ENCODE assay signal across 8 cellular contexts in genomic region chr7:102464577-102465280, GRCh38. TPM values are rescaled to one million over a fixed set of nuclear protein-coding genes. Genes with fewer than 3 reads are reported as not detected.
DNase-seq lines count a peak whose midpoint lies in the region; ATAC-seq and TF ChIP-seq lines count a peak whose summit lies in the region.

ALKBH4 (minus strand) TSS chr7:102464863; CDS start chr7:102464836, 27 bp downstream.
LRWD1 (plus strand) TSS chr7:102464984; CDS start chr7:102465081, 97 bp downstream.

- H3K27me3 ChIP-seq in BE2C = no peaks in the 10 kb centered on the region

- POLR2A ChIA-PET in activated CD4-positive, alpha-beta T cell treated with anti-CD3 and anti-CD28 coated beads for 36 hours (lab: Charles Lee) = no interaction called here

- H3K4me3 ChIP-seq in BE2C (ENCODE audit: low read depth, low read length) (peak within 1 kb of the TSS; percentile 100), choroid plexus epithelial cell (ENCODE audit: low read depth, low read length) (peak within 1 kb of the TSS; percentile 100)

- peaks cover 15% of the 10 kb centered on the region for H3K36me3 ChIP-seq in BE2C

- H3K9me3 ChIP-seq in BE2C = no peaks in the 10 kb centered on the region

- H3K27ac Mint-ChIP-seq in activated CD4-positive, alpha-beta T cell treated with anti-CD3 and anti-CD28 coated beads for 36 hours = peak within 1 kb of the TSS; percentile 73

- CTCF ChIA-PET in activated CD4-positive, alpha-beta T cell treated with anti-CD3 and anti-CD28 coated beads for 36 hours (lab: Charles Lee) = interaction anchor here (0.8 to 1.8 kb wide), 4 partner anchors 9 to 52 kb away, joined by 3 to 7 read pairs (median 4); no protein-coding TSS in a partner anchor

- peaks cover 10% of the 10 kb centered on the region for H3K4me1 ChIP-seq in BE2C

- no peaks in the 10 kb centered on the region for H3K36me3 Mint-ChIP-seq in activated CD4-positive, alpha-beta T cell treated with anti-CD3 and anti-CD28 coated beads for 36 hours (ENCODE audit: low read depth)

- H3K4me3 Mint-ChIP-seq in activated CD4-positive, alpha-beta T cell treated with anti-CD3 and anti-CD28 coated beads for 36 hours = peak within 1 kb of the TSS; percentile 95

- peak; percentile 97 for DNase-seq in BE2C
- DNase-seq in GM19238 (ENCODE audit: insufficient read length, low spot score) = peak; percentile 97
- DNase-seq in NCI-H524 (lab: John Stamatoyannopoulos, UW) = peak; percentile 72 to 90
- peak; percentile 98 for DNase-seq in activated CD4-positive, alpha-beta T cell treated with anti-CD3 and anti-CD28 coated beads for 36 hours
- DNase-seq in choroid plexus epithelial cell (ENCODE audit: low read depth) = peak; percentile 90
- peak; percentile 92 to 97 for DNase-seq in left colon
- DNase-seq in stimulated activated CD4-positive, alpha-beta T cell treated with anti-CD3 and anti-CD28 coated beads, Interleukin-1b, Interleukin-23, amount 100 ng/mL, for 4 hours (ENCODE audit: low read depth in 2 of 2) = peak; percentile 93 to 98

- no peaks in the 10 kb centered on the region for H3K9me3 Mint-ChIP-seq in activated CD4-positive, alpha-beta T cell treated with anti-CD3 and anti-CD28 coated beads for 36 hours (ENCODE audit: low read depth)

- TF ChIP-seq CTCF in BE2C (IDR thresholded peaks at IDR 0.05; ENCODE audit: low read depth, low read length) = no peak
- TF ChIP-seq CTCF in choroid plexus epithelial cell (conservative IDR thresholded peaks at IDR 0.05; ENCODE audit: low read depth, low read length) = no peak

- intact Hi-C loops in activated CD4-positive, alpha-beta T cell treated with anti-CD3 and anti-CD28 coated beads for 36 hours (cut with DNase I, micrococcal nuclease) = loop anchor here (1.0 to 10.0 kb wide), 8 partner anchors 31 to 1140 kb away; partner anchors contain the start of genes PRKRIP1 (in 2 of the 2), SH2B2 (in 2 of the 2), IFT22 (in 1 of the 2) and ORAI2 (in 1 of the 2)
- intact Hi-C loops in left colon (cut with DNase I, micrococcal nuclease) = no loop called here

- H3K4me1 Mint-ChIP-seq in activated CD4-positive, alpha-beta T cell treated with anti-CD3 and anti-CD28 coated beads for 36 hours = peaks cover 30% of the 10 kb centered on the region

- H3K27me3 Mint-ChIP-seq in activated CD4-positive, alpha-beta T cell treated with anti-CD3 and anti-CD28 coated beads for 36 hours = no peaks in the 10 kb centered on the region

- ATAC-seq in HG03439 (IDR thresholded peaks at IDR 0.05; ENCODE audit: unreplicated experiment) (peak; percentile 90), left colon (peak; percentile 96)
- ATAC-seq in activated CD4-positive, alpha-beta T cell treated with anti-CD3 and anti-CD28 coated beads for 36 hours = peak; percentile 94

RNA-seq across cellular contexts. Expression of gene ALKBH4, which starts in this region (rescaled TPM):
- 41.7 TPM for polyA plus RNA-seq in BE2C (2012; ENCODE audit: insufficient read depth, insufficient read length, low read depth)
- 1 to 10 TPM; 6.1 to 9.1 TPM for total RNA-seq in activated CD4-positive, alpha-beta T cell treated with anti-CD3 and anti-CD28 coated beads for 36 hours
- total RNA-seq in left colon = 1 to 10 TPM; 9.5 to 9.9 TPM

RNA-seq across cellular contexts. Expression of gene LRWD1, which starts in this region (rescaled TPM):
- polyA plus RNA-seq in BE2C (2012; ENCODE audit: insufficient read depth, insufficient read length, low read depth) = 102 TPM
- total RNA-seq in activated CD4-positive, alpha-beta T cell treated with anti-CD3 and anti-CD28 coated beads for 36 hours = 10 to 100 TPM; 13.6 to 14.4 TPM
- total RNA-seq in left colon = 10 to 100 TPM; 12.6 to 15.2 TPM

Comparison
In these comparisons a context has a peak if more than half of its experiments do, and no peak if none do; other contexts are left out.
1. Peak in every context shown above with its lines: DNase-seq, ATAC-seq and H3K4me3 ChIP-seq.
2. intact Hi-C loops: an anchor here in activated CD4-positive, alpha-beta T cell treated with anti-CD3 and anti-CD28 coated beads for 36 hours (1.0 to 10.0 kb wide); none called in left colon.